In genomic region chr3:137509354-137510045, GRCh38 we compare ENCODE assay signal across 1 cellular context.
TF ChIP-seq lines count a peak whose summit lies in the region.

No MANE protein-coding gene starts in this region.

TF ChIP-seq in SK-N-SH, 30 proteins besides CTCF, POLR2A, EP300 and RAD21 (continued from another document):
- TF ChIP-seq USF1 (IDR thresholded peaks at IDR 0.05; ENCODE audit: borderline replicate concordance, low read depth) (no peak), ELF1 (IDR thresholded peaks at IDR 0.05) (no peak), REST (IDR thresholded peaks at IDR 0.05; ENCODE audit: low read depth, low read length) (no peak), NFIC (IDR thresholded peaks at IDR 0.05; ENCODE audit: borderline replicate concordance) (no peak)
- TF ChIP-seq, protein P1, sequence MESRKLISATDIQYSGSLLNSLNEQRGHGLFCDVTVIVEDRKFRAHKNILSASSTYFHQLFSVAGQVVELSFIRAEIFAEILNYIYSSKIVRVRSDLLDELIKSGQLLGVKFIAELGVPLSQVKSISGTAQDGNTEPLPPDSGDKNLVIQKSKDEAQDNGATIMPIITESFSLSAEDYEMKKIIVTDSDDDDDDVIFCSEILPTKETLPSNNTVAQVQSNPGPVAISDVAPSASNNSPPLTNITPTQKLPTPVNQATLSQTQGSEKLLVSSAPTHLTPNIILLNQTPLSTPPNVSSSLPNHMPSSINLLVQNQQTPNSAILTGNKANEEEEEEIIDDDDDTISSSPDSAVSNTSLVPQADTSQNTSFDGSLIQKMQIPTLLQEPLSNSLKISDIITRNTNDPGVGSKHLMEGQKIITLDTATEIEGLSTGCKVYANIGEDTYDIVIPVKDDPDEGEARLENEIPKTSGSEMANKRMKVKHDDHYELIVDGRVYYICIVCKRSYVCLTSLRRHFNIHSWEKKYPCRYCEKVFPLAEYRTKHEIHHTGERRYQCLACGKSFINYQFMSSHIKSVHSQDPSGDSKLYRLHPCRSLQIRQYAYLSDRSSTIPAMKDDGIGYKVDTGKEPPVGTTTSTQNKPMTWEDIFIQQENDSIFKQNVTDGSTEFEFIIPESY (IDR thresholded peaks at IDR 0.05; ENCODE audit: borderline replicate concordance, low read depth), result no peak
TF ChIP-seq in SK-N-SH: peak in this region for 0.
